ENCODE assay signal across 13 cellular contexts in the genomic region with DNA sequence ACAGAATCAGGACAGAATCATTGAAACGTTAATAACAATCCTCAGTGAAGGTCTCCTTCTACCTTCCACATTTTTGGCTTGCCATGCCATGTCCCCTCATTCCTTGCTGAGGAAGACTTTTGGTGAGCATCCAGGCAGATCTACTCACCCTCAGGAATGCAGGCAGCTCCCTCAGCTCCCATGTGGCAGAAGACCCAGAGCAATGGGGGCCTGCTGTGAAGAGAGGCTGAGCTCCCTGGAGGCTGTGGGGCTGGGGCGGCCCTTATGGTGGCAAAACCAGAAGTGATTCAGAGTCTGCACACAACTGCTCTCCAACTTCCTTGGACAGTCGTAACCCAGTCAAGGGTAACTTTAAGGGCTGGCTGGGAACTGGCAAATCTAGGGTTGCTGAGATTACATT.
A peak's percentile ranks its signal among the peaks of the same experiment; 100 is the strongest.
DNase-seq lines count a peak whose midpoint lies in the region; ATAC-seq and TF ChIP-seq lines count a peak whose summit lies in the region.
"Had no signal": no experiment of that assay in that cellular context is flagged by ENCODE, and none has a peak within 500 bp of the region (broad histone marks: within the 10 kb centered on the region; RNA-seq: fewer than 3 reads in every experiment).

No MANE protein-coding gene starts in this region.

- intact Hi-C loops in esophagus squamous epithelium (cut with DNase I), result no loop called here

- TF ChIP-seq CTCF in C4-2B (conservative IDR thresholded peaks at IDR 0.05) (no peak), VCaP (conservative IDR thresholded peaks at IDR 0.05) (no peak), esophagus squamous epithelium (IDR thresholded peaks at IDR 0.05) (no peak)

- H3K27me3 ChIP-seq in esophagus squamous epithelium, result no peaks in the 10 kb centered on the region
- H3K27me3 ChIP-seq: suprapubic skin had no signal

- H3K27ac ChIP-seq in C4-2B, result peak overlapping the region; percentile 74
- H3K27ac ChIP-seq in VCaP, result peak overlapping the region; percentile 81
- H3K27ac ChIP-seq in esophagus squamous epithelium, result no peak overlapping the region
- H3K27ac ChIP-seq: suprapubic skin, WERI-Rb-1 had no signal

- H3K36me3 ChIP-seq in esophagus squamous epithelium, result no peaks in the 10 kb centered on the region
- H3K36me3 ChIP-seq: suprapubic skin, WERI-Rb-1 had no signal

- DNase-seq in GM04503 (ENCODE audit: low read depth), result peak; percentile 4
- DNase-seq in kidney tubule cell (ENCODE audit: low spot score), result peak; percentile 26
- no peak for DNase-seq in esophagus squamous epithelium (lab: John Stamatoyannopoulos, UW)
- DNase-seq in NCI-H226, result no peak
- DNase-seq: activated effector memory CD4-positive, alpha-beta T cell treated with anti-CD3 and anti-CD28 coated beads, Interleukin-2, amount 50 U/mL, for 16 hours; left cardiac atrium; NCI-H526; SHP77; WERI-Rb-1 had no signal

- no peak for TF ChIP-seq POLR2A in esophagus squamous epithelium (IDR thresholded peaks at IDR 0.05)

- H3K4me1 ChIP-seq in esophagus squamous epithelium, result no peaks in the 10 kb centered on the region

- ATAC-seq in GM21825 (IDR thresholded peaks at IDR 0.05; ENCODE audit: unreplicated experiment), result no peak

- H3K4me3 ChIP-seq in esophagus squamous epithelium, result no peak overlapping the region
- H3K4me3 ChIP-seq: suprapubic skin had no signal

- 83 to 92% methylated on average over 3 of the region's 3 CpGs for WGBS in esophagus squamous epithelium, 2 donors

- H3K9me3 ChIP-seq in esophagus squamous epithelium, result no peaks in the 10 kb centered on the region
- H3K9me3 ChIP-seq: suprapubic skin had no signal

Comparison
In these comparisons a context has a peak if more than half of its experiments do, and no peak if none do; other contexts are left out.
1. H3K27ac ChIP-seq: peak in C4-2B (single experiment) and VCaP (single experiment); none in esophagus squamous epithelium (0 of 4).
2. DNase-seq: peak in GM04503 (single experiment) and kidney tubule cell (single experiment); none in esophagus squamous epithelium (single experiment) and NCI-H226 (single experiment).